Comparison of ENCODE assay signal across 9 cellular contexts in genomic region chr5:111070272-111071134, GRCh38. TPM values are rescaled to one million over a fixed set of nuclear protein-coding genes. Genes with fewer than 3 reads are reported as not detected.
DNase-seq lines count a peak whose midpoint lies in the region; ATAC-seq and TF ChIP-seq lines count a peak whose summit lies in the region.
"Had no signal": no experiment of that assay in that cellular context is flagged by ENCODE, and none has a peak within 500 bp of the region (broad histone marks: within the 10 kb centered on the region; RNA-seq: fewer than 3 reads in every experiment).

No MANE protein-coding gene starts in this region.

- H3K4me1 ChIP-seq in sigmoid colon (peaks cover 0 to 24% (median 18%) of the 10 kb centered on the region in 4 donors), vagina (peaks cover 17% of the 10 kb centered on the region), colonic mucosa (no peaks in the 10 kb centered on the region)

- DNase-seq in activated CD4-positive, alpha-beta T cell treated with anti-CD3 and anti-CD28 coated beads, Interleukin-2, amount 50 U/mL, for 48 hours: peak; percentile 45 to 51
- peak in 22 of 42 donors; percentile 1 to 45 (median 19) for DNase-seq in head of caudate nucleus
- DNase-seq in sigmoid colon: peak; percentile 63
- DNase-seq in vagina (ENCODE audit: extremely low spot score in 2 of 2): no peak
- DNase-seq in activated CD4-positive, CD25-positive, alpha-beta regulatory T cell treated with anti-CD3 and anti-CD28 coated beads, Interleukin-2, amount 50 U/mL, for 72 hours: no peak
- DNase-seq in colonic mucosa: no peak

- ATAC-seq in GM19372 (IDR thresholded peaks at IDR 0.05; ENCODE audit: low read depth, unreplicated experiment): peak; percentile 44
- no peak for ATAC-seq in HG03095 (IDR thresholded peaks at IDR 0.05; ENCODE audit: unreplicated experiment)

- TF ChIP-seq POLR2A in sigmoid colon (IDR thresholded peaks at IDR 0.05): no peak
- TF ChIP-seq POLR2A in vagina (IDR thresholded peaks at IDR 0.05): no peak

- H3K36me3 ChIP-seq in sigmoid colon (no peaks in the 10 kb centered on the region), vagina (no peaks in the 10 kb centered on the region), colonic mucosa (no peaks in the 10 kb centered on the region)

- WGBS in sigmoid colon, 2 donors: 11 to 18% methylated on average over 42 of the region's 42 CpGs

- intact Hi-C loops in head of caudate nucleus (cut with DNase I) (no loop called here), sigmoid colon (cut with DNase I) (no loop called here), vagina (cut with DNase I) (no loop called here), colonic mucosa (cut with DNase I) (no loop called here)

- TF ChIP-seq CTCF in sigmoid colon (IDR thresholded peaks at IDR 0.05) (no peak), vagina (IDR thresholded peaks at IDR 0.05) (no peak), colonic mucosa (IDR thresholded peaks at IDR 0.05) (no peak)

- TF ChIP-seq EP300 in sigmoid colon (IDR thresholded peaks at IDR 0.05): no peak

- H3K27me3 ChIP-seq in sigmoid colon (peaks cover 0 to 27% (median 0%) of the 10 kb centered on the region in 3 donors), vagina (no peaks in the 10 kb centered on the region), colonic mucosa (peaks cover 17% of the 10 kb centered on the region)

- H3K9ac ChIP-seq in colonic mucosa (ENCODE audit: low read depth in 2 of 2, low read length in 2 of 2): no peak overlapping the region

- no peaks in the 10 kb centered on the region for H3K9me3 ChIP-seq in sigmoid colon
- H3K9me3 ChIP-seq in vagina: no peaks in the 10 kb centered on the region
- H3K9me3 ChIP-seq in colonic mucosa: no peaks in the 10 kb centered on the region

- H3K27ac ChIP-seq in sigmoid colon (no peak overlapping the region), vagina (no peak overlapping the region), colonic mucosa (no peak overlapping the region)
- H3K27ac ChIP-seq: HL-60 had no signal

- H3K4me3 ChIP-seq in sigmoid colon (peak overlapping the region in 3 of 4 donors; percentile 11 to 34 (median 27)), vagina (peak overlapping the region in 1 of 2 donors; percentile 6), colonic mucosa (no peak overlapping the region)

RNA-seq across cellular contexts. Expression of gene TSLP, which starts 1.0 kb away (rescaled TPM):
- 1 to 10 TPM in 2 of 4 donors, under 1 TPM in 1, not detected in 1; 0.36 to 1.2 (median 1.2) TPM for total RNA-seq in sigmoid colon
- 1 to 10 TPM in 1 of 3 donors, under 1 TPM in 2; 0.41 to 1.2 (median 0.46) TPM for polyA plus RNA-seq in sigmoid colon
- 2.0 TPM for total RNA-seq in vagina
- total RNA-seq in colonic mucosa: under 1 TPM; 0.22 to 0.45 TPM

RNA-seq across cellular contexts. Expression of gene WDR36, which starts 21.6 kb away (rescaled TPM):
- total RNA-seq in sigmoid colon (10 to 100 TPM; 14.4 to 22.8 (median 19.5) TPM), vagina (27.5 TPM), colonic mucosa (10 to 100 TPM; 14.0 to 19.0 TPM)
- 1 to 10 TPM; 2.4 to 6.6 (median 2.8) TPM for polyA plus RNA-seq in sigmoid colon

Comparison
In these comparisons a context has a peak if more than half of its experiments do, and no peak if none do; other contexts are left out.
1. DNase-seq: peak in activated CD4-positive, alpha-beta T cell treated with anti-CD3 and anti-CD28 coated beads, Interleukin-2, amount 50 U/mL, for 48 hours (2 of 2), head of caudate nucleus (22 of 42) and sigmoid colon (single experiment); none in vagina (0 of 2), activated CD4-positive, CD25-positive, alpha-beta regulatory T cell treated with anti-CD3 and anti-CD28 coated beads, Interleukin-2, amount 50 U/mL, for 72 hours (single experiment) and colonic mucosa (single experiment).